Comparison of ENCODE assay signal across 8 cellular contexts in genomic region chr7:99409192-99409572, GRCh38. TPM values are rescaled to one million over a fixed set of nuclear protein-coding genes. Genes with fewer than 3 reads are reported as not detected.
DNase-seq lines count a peak whose midpoint lies in the region; ATAC-seq lines count a peak whose summit lies in the region.

No MANE protein-coding gene starts in this region.

- H3K27me3 Mint-ChIP-seq in activated naive CD8-positive, alpha-beta T cell treated with anti-CD3 and anti-CD28 coated beads for 36 hours: no peaks in the 10 kb centered on the region

- no peaks in the 10 kb centered on the region for H3K9me3 Mint-ChIP-seq in activated naive CD8-positive, alpha-beta T cell treated with anti-CD3 and anti-CD28 coated beads for 36 hours

- peak overlapping the region; percentile 92 for H3K4me3 Mint-ChIP-seq in activated naive CD8-positive, alpha-beta T cell treated with anti-CD3 and anti-CD28 coated beads for 36 hours

- H3K27ac Mint-ChIP-seq in activated naive CD8-positive, alpha-beta T cell treated with anti-CD3 and anti-CD28 coated beads for 36 hours: peak overlapping the region; percentile 92

- peaks cover 29% of the 10 kb centered on the region for H3K36me3 Mint-ChIP-seq in activated naive CD8-positive, alpha-beta T cell treated with anti-CD3 and anti-CD28 coated beads for 36 hours

- ATAC-seq in HG03175 (IDR thresholded peaks at IDR 0.05; ENCODE audit: unreplicated experiment) (peak; percentile 16), GM19463 (IDR thresholded peaks at IDR 0.05; ENCODE audit: unreplicated experiment) (no peak)

- H3K4me1 Mint-ChIP-seq in activated naive CD8-positive, alpha-beta T cell treated with anti-CD3 and anti-CD28 coated beads for 36 hours: peaks cover 36% of the 10 kb centered on the region

- peak overlapping the region; percentile 98 for H3K27ac ChIP-seq in temporal lobe (ENCODE audit: low read depth, low read length)

- DNase-seq in DMS 273 (lab: John Stamatoyannopoulos, UW; ENCODE audit: unreplicated experiment) (peak; percentile 73), DMS 273 treated with DMSO at 0.1 percent for 48 hours (lab: John Stamatoyannopoulos, UW) (no peak), kidney tubule cell (ENCODE audit: low spot score) (peak; percentile 27)
- no peak for DNase-seq in activated naive CD8-positive, alpha-beta T cell treated with anti-CD3 and anti-CD28 coated beads for 36 hours
- DNase-seq in stimulated activated naive CD4-positive, alpha-beta T cell treated with Interleukin-2 at 50 U/mL for 16 hours (lab: John Stamatoyannopoulos, UW): no peak

RNA-seq across cellular contexts. Expression of gene BUD31, which starts 0.4 kb away (rescaled TPM):
- total RNA-seq in activated naive CD8-positive, alpha-beta T cell treated with anti-CD3 and anti-CD28 coated beads for 36 hours: 100 to 1,000 TPM; 156 to 162 TPM
- total RNA-seq in temporal lobe: 42.5 TPM

RNA-seq across cellular contexts. Expression of gene PDAP1, which starts 0.8 kb away (rescaled TPM):
- 100 to 1,000 TPM; 201 to 214 TPM for total RNA-seq in activated naive CD8-positive, alpha-beta T cell treated with anti-CD3 and anti-CD28 coated beads for 36 hours
- total RNA-seq in temporal lobe: 24.6 TPM

RNA-seq across cellular contexts. Expression of gene PTCD1, which starts 29.4 kb away (rescaled TPM):
- 1 to 10 TPM; 5.9 to 9.1 TPM for total RNA-seq in activated naive CD8-positive, alpha-beta T cell treated with anti-CD3 and anti-CD28 coated beads for 36 hours
- 5.2 TPM for total RNA-seq in temporal lobe

RNA-seq across cellular contexts. Expression of gene CPSF4, which starts 29.6 kb away (rescaled TPM):
- total RNA-seq in activated naive CD8-positive, alpha-beta T cell treated with anti-CD3 and anti-CD28 coated beads for 36 hours: 10 to 100 TPM; 70.0 to 70.1 TPM
- total RNA-seq in temporal lobe: 17.2 TPM

RNA-seq across cellular contexts. Expression of gene ARPC1B, which starts 34.7 kb away (rescaled TPM):
- 100 to 1,000 TPM; 256 to 258 TPM for total RNA-seq in activated naive CD8-positive, alpha-beta T cell treated with anti-CD3 and anti-CD28 coated beads for 36 hours
- total RNA-seq in temporal lobe: 6.9 TPM

Comparison
In these comparisons a context has a peak if more than half of its experiments do, and no peak if none do; other contexts are left out.
1. DNase-seq: peak in DMS 273 (single experiment) and kidney tubule cell (single experiment); none in DMS 273 treated with DMSO at 0.1 percent for 48 hours (single experiment), activated naive CD8-positive, alpha-beta T cell treated with anti-CD3 and anti-CD28 coated beads for 36 hours (single experiment) and stimulated activated naive CD4-positive, alpha-beta T cell treated with Interleukin-2 at 50 U/mL for 16 hours (single experiment).